In the genomic region with DNA sequence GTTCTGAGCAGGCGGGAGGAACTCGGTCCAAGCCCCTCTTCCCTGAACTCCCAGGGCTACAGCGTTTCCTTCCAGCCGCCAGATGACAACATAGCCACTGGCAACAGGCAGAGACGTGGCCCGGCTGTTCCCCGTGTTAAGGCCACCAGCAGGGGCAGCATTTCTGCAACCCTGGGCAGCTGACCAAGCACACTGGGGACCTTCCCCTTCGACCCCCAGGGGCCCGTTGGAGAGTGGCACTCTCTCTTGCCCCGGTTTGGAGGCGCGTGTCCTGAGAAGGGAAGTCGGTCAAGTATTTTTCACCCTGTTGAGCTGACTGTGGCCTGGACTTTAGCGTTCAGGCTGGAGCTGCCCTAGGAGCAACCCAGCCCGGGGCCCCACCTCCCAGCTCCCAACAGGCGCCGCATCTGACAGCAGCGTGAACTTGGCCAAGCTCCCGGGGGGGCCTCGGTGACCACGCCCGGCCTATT, we compare ENCODE assay signal across 1 cellular context.
TF ChIP-seq lines count a peak whose summit lies in the region.

No MANE protein-coding gene starts in this region.

TF ChIP-seq in HepG2, 621 proteins besides CTCF, POLR2A, EP300 and RAD21 (continued from another document and continues in another):
- TF ChIP-seq, protein P1, sequence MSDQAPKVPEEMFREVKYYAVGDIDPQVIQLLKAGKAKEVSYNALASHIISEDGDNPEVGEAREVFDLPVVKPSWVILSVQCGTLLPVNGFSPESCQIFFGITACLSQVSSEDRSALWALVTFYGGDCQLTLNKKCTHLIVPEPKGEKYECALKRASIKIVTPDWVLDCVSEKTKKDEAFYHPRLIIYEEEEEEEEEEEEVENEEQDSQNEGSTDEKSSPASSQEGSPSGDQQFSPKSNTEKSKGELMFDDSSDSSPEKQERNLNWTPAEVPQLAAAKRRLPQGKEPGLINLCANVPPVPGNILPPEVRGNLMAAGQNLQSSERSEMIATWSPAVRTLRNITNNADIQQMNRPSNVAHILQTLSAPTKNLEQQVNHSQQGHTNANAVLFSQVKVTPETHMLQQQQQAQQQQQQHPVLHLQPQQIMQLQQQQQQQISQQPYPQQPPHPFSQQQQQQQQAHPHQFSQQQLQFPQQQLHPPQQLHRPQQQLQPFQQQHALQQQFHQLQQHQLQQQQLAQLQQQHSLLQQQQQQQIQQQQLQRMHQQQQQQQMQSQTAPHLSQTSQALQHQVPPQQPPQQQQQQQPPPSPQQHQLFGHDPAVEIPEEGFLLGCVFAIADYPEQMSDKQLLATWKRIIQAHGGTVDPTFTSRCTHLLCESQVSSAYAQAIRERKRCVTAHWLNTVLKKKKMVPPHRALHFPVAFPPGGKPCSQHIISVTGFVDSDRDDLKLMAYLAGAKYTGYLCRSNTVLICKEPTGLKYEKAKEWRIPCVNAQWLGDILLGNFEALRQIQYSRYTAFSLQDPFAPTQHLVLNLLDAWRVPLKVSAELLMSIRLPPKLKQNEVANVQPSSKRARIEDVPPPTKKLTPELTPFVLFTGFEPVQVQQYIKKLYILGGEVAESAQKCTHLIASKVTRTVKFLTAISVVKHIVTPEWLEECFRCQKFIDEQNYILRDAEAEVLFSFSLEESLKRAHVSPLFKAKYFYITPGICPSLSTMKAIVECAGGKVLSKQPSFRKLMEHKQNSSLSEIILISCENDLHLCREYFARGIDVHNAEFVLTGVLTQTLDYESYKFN (CRISPR knock-in tag; conservative IDR thresholded peaks at IDR 0.05) = 0 out of 2 replicates have a peak, but pooled peaks have one; percentile 13
- no peak for TF ChIP-seq ZBTB1 (CRISPR knock-in tag; IDR thresholded peaks at IDR 0.05; ENCODE audit: borderline replicate concordance)
- 0 out of 2 replicates have a peak, but pooled peaks have one; percentile 44 for TF ChIP-seq ZNF891 (CRISPR knock-in tag; IDR thresholded peaks at IDR 0.05)
- TF ChIP-seq, protein P2, sequence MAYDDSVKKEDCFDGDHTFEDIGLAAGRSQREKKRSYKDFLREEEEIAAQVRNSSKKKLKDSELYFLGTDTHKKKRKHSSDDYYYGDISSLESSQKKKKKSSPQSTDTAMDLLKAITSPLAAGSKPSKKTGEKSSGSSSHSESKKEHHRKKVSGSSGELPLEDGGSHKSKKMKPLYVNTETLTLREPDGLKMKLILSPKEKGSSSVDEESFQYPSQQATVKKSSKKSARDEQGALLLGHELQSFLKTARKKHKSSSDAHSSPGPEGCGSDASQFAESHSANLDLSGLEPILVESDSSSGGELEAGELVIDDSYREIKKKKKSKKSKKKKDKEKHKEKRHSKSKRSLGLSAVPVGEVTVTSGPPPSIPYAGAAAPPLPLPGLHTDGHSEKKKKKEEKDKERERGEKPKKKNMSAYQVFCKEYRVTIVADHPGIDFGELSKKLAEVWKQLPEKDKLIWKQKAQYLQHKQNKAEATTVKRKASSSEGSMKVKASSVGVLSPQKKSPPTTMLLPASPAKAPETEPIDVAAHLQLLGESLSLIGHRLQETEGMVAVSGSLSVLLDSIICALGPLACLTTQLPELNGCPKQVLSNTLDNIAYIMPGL (CRISPR knock-in tag; IDR thresholded peaks at IDR 0.05; ENCODE audit: borderline replicate concordance in 1 of 2, low read depth in 1 of 2) = peak; percentile 82 to 90
- TF ChIP-seq, protein P3, sequence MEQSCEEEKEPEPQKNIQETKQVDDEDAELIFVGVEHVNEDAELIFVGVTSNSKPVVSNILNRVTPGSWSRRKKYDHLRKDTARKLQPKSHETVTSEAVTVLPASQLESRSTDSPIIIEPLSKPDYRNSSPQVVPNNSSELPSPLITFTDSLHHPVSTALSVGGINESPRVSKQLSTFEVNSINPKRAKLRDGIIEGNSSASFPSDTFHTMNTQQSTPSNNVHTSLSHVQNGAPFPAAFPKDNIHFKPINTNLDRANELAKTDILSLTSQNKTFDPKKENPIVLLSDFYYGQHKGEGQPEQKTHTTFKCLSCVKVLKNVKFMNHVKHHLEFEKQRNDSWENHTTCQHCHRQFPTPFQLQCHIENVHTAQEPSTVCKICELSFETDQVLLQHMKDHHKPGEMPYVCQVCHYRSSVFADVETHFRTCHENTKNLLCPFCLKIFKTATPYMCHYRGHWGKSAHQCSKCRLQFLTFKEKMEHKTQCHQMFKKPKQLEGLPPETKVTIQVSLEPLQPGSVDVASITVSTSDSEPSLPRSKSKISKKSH (CRISPR knock-in tag; IDR thresholded peaks at IDR 0.05; ENCODE audit: borderline replicate concordance) = peak; percentile 82; the same call in 1 of the 2 replicates
- TF ChIP-seq, protein P4, sequence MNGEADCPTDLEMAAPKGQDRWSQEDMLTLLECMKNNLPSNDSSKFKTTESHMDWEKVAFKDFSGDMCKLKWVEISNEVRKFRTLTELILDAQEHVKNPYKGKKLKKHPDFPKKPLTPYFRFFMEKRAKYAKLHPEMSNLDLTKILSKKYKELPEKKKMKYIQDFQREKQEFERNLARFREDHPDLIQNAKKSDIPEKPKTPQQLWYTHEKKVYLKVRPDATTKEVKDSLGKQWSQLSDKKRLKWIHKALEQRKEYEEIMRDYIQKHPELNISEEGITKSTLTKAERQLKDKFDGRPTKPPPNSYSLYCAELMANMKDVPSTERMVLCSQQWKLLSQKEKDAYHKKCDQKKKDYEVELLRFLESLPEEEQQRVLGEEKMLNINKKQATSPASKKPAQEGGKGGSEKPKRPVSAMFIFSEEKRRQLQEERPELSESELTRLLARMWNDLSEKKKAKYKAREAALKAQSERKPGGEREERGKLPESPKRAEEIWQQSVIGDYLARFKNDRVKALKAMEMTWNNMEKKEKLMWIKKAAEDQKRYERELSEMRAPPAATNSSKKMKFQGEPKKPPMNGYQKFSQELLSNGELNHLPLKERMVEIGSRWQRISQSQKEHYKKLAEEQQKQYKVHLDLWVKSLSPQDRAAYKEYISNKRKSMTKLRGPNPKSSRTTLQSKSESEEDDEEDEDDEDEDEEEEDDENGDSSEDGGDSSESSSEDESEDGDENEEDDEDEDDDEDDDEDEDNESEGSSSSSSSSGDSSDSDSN (CRISPR knock-in tag; IDR thresholded peaks at IDR 0.05) = peak; percentile 55
- TF ChIP-seq ZNF792 (CRISPR knock-in tag; IDR thresholded peaks at IDR 0.05) = no peak
- no peak for TF ChIP-seq SRSF4 (IDR thresholded peaks at IDR 0.05; ENCODE audit: low read depth, low read length, poor library complexity, severe bottlenecking)
- TF ChIP-seq AGO1 (IDR thresholded peaks at IDR 0.05; ENCODE audit: low read depth, low read length, poor library complexity, severe bottlenecking) = no peak
- TF ChIP-seq THYN1 (CRISPR knock-in tag; IDR thresholded peaks at IDR 0.05; ENCODE audit: borderline replicate concordance, low read depth) = no peak
- peak; percentile 87 for TF ChIP-seq ZMYM3 (CRISPR knock-in tag; IDR thresholded peaks at IDR 0.05)
- TF ChIP-seq STAG1 (CRISPR knock-in tag; IDR thresholded peaks at IDR 0.05) = peak; percentile 33
- TF ChIP-seq FLYWCH1 (CRISPR knock-in tag; IDR thresholded peaks at IDR 0.05) = no peak
- TF ChIP-seq CHD2 (IDR thresholded peaks at IDR 0.05; ENCODE audit: low read depth, low read length) = no peak
- TF ChIP-seq, protein P5, sequence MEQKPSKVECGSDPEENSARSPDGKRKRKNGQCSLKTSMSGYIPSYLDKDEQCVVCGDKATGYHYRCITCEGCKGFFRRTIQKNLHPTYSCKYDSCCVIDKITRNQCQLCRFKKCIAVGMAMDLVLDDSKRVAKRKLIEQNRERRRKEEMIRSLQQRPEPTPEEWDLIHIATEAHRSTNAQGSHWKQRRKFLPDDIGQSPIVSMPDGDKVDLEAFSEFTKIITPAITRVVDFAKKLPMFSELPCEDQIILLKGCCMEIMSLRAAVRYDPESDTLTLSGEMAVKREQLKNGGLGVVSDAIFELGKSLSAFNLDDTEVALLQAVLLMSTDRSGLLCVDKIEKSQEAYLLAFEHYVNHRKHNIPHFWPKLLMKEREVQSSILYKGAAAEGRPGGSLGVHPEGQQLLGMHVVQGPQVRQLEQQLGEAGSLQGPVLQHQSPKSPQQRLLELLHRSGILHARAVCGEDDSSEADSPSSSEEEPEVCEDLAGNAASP (CRISPR knock-in tag; IDR thresholded peaks at IDR 0.05; ENCODE audit: borderline replicate concordance) = no peak
- no peak for TF ChIP-seq ZNF674 (CRISPR knock-in tag; IDR thresholded peaks at IDR 0.05; ENCODE audit: low read depth)
- 0 out of 2 replicates have a peak, but pooled peaks have one; percentile 46 for TF ChIP-seq KDM4B (CRISPR knock-in tag; IDR thresholded peaks at IDR 0.05)
- TF ChIP-seq, protein P6, sequence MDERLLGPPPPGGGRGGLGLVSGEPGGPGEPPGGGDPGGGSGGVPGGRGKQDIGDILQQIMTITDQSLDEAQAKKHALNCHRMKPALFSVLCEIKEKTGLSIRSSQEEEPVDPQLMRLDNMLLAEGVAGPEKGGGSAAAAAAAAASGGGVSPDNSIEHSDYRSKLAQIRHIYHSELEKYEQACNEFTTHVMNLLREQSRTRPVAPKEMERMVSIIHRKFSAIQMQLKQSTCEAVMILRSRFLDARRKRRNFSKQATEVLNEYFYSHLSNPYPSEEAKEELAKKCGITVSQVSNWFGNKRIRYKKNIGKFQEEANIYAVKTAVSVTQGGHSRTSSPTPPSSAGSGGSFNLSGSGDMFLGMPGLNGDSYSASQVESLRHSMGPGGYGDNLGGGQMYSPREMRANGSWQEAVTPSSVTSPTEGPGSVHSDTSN (CRISPR knock-in tag; IDR thresholded peaks at IDR 0.05) = no peak
- TF ChIP-seq, protein P7, sequence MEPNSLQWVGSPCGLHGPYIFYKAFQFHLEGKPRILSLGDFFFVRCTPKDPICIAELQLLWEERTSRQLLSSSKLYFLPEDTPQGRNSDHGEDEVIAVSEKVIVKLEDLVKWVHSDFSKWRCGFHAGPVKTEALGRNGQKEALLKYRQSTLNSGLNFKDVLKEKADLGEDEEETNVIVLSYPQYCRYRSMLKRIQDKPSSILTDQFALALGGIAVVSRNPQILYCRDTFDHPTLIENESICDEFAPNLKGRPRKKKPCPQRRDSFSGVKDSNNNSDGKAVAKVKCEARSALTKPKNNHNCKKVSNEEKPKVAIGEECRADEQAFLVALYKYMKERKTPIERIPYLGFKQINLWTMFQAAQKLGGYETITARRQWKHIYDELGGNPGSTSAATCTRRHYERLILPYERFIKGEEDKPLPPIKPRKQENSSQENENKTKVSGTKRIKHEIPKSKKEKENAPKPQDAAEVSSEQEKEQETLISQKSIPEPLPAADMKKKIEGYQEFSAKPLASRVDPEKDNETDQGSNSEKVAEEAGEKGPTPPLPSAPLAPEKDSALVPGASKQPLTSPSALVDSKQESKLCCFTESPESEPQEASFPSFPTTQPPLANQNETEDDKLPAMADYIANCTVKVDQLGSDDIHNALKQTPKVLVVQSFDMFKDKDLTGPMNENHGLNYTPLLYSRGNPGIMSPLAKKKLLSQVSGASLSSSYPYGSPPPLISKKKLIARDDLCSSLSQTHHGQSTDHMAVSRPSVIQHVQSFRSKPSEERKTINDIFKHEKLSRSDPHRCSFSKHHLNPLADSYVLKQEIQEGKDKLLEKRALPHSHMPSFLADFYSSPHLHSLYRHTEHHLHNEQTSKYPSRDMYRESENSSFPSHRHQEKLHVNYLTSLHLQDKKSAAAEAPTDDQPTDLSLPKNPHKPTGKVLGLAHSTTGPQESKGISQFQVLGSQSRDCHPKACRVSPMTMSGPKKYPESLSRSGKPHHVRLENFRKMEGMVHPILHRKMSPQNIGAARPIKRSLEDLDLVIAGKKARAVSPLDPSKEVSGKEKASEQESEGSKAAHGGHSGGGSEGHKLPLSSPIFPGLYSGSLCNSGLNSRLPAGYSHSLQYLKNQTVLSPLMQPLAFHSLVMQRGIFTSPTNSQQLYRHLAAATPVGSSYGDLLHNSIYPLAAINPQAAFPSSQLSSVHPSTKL (CRISPR knock-in tag; IDR thresholded peaks at IDR 0.05) = peak; percentile 51; the same call in 1 of the 2 replicates
- TF ChIP-seq, protein P8, sequence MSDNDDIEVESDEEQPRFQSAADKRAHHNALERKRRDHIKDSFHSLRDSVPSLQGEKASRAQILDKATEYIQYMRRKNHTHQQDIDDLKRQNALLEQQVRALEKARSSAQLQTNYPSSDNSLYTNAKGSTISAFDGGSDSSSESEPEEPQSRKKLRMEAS (IDR thresholded peaks at IDR 0.05) = peak; percentile 70
- no peak for TF ChIP-seq KAT2B (IDR thresholded peaks at IDR 0.05; ENCODE audit: borderline replicate concordance, low read depth, low read length)
- TF ChIP-seq, protein P9, sequence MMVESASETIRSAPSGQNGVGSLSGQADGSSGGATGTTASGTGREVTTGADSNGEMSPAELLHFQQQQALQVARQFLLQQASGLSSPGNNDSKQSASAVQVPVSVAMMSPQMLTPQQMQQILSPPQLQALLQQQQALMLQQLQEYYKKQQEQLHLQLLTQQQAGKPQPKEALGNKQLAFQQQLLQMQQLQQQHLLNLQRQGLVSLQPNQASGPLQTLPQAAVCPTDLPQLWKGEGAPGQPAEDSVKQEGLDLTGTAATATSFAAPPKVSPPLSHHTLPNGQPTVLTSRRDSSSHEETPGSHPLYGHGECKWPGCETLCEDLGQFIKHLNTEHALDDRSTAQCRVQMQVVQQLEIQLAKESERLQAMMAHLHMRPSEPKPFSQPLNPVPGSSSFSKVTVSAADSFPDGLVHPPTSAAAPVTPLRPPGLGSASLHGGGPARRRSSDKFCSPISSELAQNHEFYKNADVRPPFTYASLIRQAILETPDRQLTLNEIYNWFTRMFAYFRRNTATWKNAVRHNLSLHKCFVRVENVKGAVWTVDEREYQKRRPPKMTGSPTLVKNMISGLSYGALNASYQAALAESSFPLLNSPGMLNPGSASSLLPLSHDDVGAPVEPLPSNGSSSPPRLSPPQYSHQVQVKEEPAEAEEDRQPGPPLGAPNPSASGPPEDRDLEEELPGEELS (CRISPR knock-in tag; IDR thresholded peaks at IDR 0.05) = 0 out of 2 replicates have a peak, but pooled peaks have one; percentile 27
- TF ChIP-seq ZBTB38 (CRISPR knock-in tag; IDR thresholded peaks at IDR 0.05) = 0 out of 2 replicates have a peak, but pooled peaks have one; percentile 32
- TF ChIP-seq HNF4G (IDR thresholded peaks at IDR 0.05; ENCODE audit: borderline replicate concordance, low read depth, low read length) = no peak
- TF ChIP-seq HNF4G (CRISPR knock-in tag; IDR thresholded peaks at IDR 0.05; ENCODE audit: borderline replicate concordance, low read depth) = 0 out of 2 replicates have a peak, but pooled peaks have one; percentile 25
- 0 out of 2 replicates have a peak, but pooled peaks have one; percentile 21 for TF ChIP-seq FOXA3 (CRISPR knock-in tag; IDR thresholded peaks at IDR 0.05)
- peak; percentile 84 for TF ChIP-seq ZNF292 (CRISPR knock-in tag; IDR thresholded peaks at IDR 0.05; ENCODE audit: borderline replicate concordance, low read depth)
- TF ChIP-seq, protein P10, sequence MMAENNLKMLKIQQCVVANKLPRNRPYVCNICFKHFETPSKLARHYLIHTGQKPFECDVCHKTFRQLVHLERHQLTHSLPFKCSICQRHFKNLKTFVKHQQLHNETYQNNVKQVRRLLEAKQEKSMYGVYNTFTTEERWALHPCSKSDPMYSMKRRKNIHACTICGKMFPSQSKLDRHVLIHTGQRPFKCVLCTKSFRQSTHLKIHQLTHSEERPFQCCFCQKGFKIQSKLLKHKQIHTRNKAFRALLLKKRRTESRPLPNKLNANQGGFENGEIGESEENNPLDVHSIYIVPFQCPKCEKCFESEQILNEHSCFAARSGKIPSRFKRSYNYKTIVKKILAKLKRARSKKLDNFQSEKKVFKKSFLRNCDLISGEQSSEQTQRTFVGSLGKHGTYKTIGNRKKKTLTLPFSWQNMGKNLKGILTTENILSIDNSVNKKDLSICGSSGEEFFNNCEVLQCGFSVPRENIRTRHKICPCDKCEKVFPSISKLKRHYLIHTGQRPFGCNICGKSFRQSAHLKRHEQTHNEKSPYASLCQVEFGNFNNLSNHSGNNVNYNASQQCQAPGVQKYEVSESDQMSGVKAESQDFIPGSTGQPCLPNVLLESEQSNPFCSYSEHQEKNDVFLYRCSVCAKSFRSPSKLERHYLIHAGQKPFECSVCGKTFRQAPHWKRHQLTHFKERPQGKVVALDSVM (CRISPR knock-in tag; IDR thresholded peaks at IDR 0.05) = no peak
- peak; percentile 47; the same call in 1 of the 2 replicates for TF ChIP-seq GATAD1 (CRISPR knock-in tag; IDR thresholded peaks at IDR 0.05)
- TF ChIP-seq SRSF1 (optimal IDR thresholded peaks at IDR 0.05; ENCODE audit: low read depth, low read length) = peak; percentile 77
- TF ChIP-seq ZNF350 (CRISPR knock-in tag; IDR thresholded peaks at IDR 0.05; ENCODE audit: borderline replicate concordance, low read depth) = 0 out of 2 replicates have a peak, but pooled peaks have one; percentile 48
- peak; percentile 67; the same call in 1 of the 2 replicates for TF ChIP-seq SALL1 (CRISPR knock-in tag; IDR thresholded peaks at IDR 0.05)
- peak; percentile 37; the same call in 1 of the 2 replicates for TF ChIP-seq PHF8 (CRISPR knock-in tag; IDR thresholded peaks at IDR 0.05)
